Comparison of ENCODE assay signal across 8 cellular contexts in the genomic region with DNA sequence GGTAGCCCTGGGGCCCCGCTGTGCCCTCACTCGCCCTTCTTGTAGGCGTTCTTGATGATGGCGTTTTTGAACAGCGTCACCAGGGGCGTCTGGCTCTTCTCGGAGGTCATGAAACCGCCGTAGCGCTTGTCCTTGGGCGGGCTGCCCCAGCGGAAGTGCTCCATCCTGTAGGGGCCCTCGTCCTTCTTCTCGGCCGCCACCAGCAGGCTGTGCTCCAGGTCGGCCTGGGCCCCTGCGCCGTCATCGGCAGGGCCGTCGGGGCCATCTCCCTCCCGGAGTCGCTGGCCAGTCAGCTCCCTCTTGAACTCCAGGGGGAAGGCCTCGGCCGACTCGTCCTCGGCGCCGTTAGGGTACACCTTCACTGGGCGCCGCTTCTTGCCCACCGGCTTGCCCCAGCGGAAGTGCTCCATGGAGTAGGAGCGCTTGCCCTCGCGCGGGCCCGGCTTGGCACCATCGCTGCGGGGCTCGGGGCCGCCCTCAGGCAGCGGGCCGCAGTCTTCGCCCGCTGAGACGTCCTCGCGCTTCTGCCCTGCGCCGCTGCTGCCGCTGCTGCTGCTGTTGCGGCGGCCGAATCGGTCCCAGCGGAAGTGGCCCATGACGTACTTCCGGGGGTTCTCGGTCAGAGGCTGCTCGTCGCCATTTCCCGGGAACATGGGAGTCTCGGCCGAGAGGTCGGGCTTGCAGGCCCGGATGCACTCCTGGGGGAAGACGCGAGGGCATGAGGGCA. TPM values are rescaled to one million over a fixed set of nuclear protein-coding genes. Genes with fewer than 3 reads are reported as not detected.
DNase-seq lines count a peak whose midpoint lies in the region; ATAC-seq lines count a peak whose summit lies in the region.

No MANE protein-coding gene starts in this region.

- H3K4me3 ChIP-seq in skeletal muscle satellite cell (ENCODE audit: low read length) = peak overlapping the region; percentile 48

- H3K4me2 ChIP-seq in skeletal muscle satellite cell (ENCODE audit: low read length) = peak overlapping the region; percentile 51

- no peaks in the 10 kb centered on the region for H3K9me3 ChIP-seq in skeletal muscle satellite cell (replicated peaks; ENCODE audit: low read length)

- no peaks in the 10 kb centered on the region for H3K4me1 ChIP-seq in skeletal muscle satellite cell (ENCODE audit: control insufficient read depth, insufficient read depth, low read length)

- peaks cover 30% of the 10 kb centered on the region for H3K27me3 ChIP-seq in skeletal muscle satellite cell (ENCODE audit: control insufficient read depth, insufficient read depth, low read length)

- no peaks in the 10 kb centered on the region for H3K36me3 ChIP-seq in skeletal muscle satellite cell (ENCODE audit: insufficient read depth, low read length)

- ATAC-seq in HG02642 (IDR thresholded peaks at IDR 0.05; ENCODE audit: poor library complexity, unreplicated experiment) = peak; percentile 63
- no peak for ATAC-seq in HG03571 (IDR thresholded peaks at IDR 0.05; ENCODE audit: unreplicated experiment)
- ATAC-seq in GM21825 (IDR thresholded peaks at IDR 0.05; ENCODE audit: unreplicated experiment) = no peak

- DNase-seq in activated T-cell treated with anti-CD3 and anti-CD28 coated beads for 48 hours (ENCODE audit: low read depth) = peak; percentile 71
- peak; percentile 3 for DNase-seq in fibroblast of the conjunctiva (ENCODE audit: low read depth)
- DNase-seq in NCI-H524 (lab: John Stamatoyannopoulos, UW) = no peak
- DNase-seq in hepatic stellate cell (ENCODE audit: low spot score) = no peak

- no peak overlapping the region for H3K9ac ChIP-seq in skeletal muscle satellite cell (ENCODE audit: low read depth, low read length)

RNA-seq across cellular contexts. Expression of a gene that starts 7.2 kb away (rescaled TPM):
- 0.51 and 0.66 TPM in 2 replicates for total RNA-seq in skeletal muscle satellite cell (2012; rRNA removed)

Comparison
In these comparisons a context has a peak if more than half of its experiments do, and no peak if none do; other contexts are left out.
1. DNase-seq: peak in activated T-cell treated with anti-CD3 and anti-CD28 coated beads for 48 hours (single experiment) and fibroblast of the conjunctiva (single experiment); none in NCI-H524 (0 of 2) and hepatic stellate cell (single experiment).